Comparison of ENCODE assay signal across 8 cellular contexts in genomic region chr20:33443512-33444239, GRCh38. TPM values are rescaled to one million over a fixed set of nuclear protein-coding genes. Genes with fewer than 3 reads are reported as not detected.
DNase-seq lines count a peak whose midpoint lies in the region; ATAC-seq and TF ChIP-seq lines count a peak whose summit lies in the region.

SNTA1 (minus strand) TSS chr20:33443763; CDS start chr20:33443620, 143 bp downstream.

- no peaks in the 10 kb centered on the region for H3K27me3 ChIP-seq in Panc1 (ENCODE audit: control insufficient read depth, insufficient read depth, low read length)

- ATAC-seq in GM21381 (IDR thresholded peaks at IDR 0.05; ENCODE audit: unreplicated experiment) (peak; percentile 87), Panc1 (peak; percentile 96)

- no peak for TF ChIP-seq CTCF in Panc1 (IDR thresholded peaks at IDR 0.05)

- CTCF ChIA-PET in Panc1 (lab: Charles Lee), result interaction anchor here (0.6 to 0.9 kb wide), 2 partner anchors 14 to 27 kb away, joined by 4 to 6 read pairs; no protein-coding TSS in a partner anchor

- peak within 1 kb of the TSS; percentile 43 to 70 for H3K4me3 ChIP-seq in Panc1 (ENCODE audit: low read depth in 2 of 2, low read length in 2 of 2)

- no peaks in the 10 kb centered on the region for H3K9me3 ChIP-seq in Panc1 (ENCODE audit: control insufficient read depth, insufficient read depth, low read depth, low read length)

- in situ Hi-C loops in Panc1 (cut with HindIII; ENCODE audit: low pct_unique_long_range_greater_than_20kb, low sequenced_read_pairs), result no loop called here

- TF ChIP-seq EP300 in Ishikawa (IDR thresholded peaks at IDR 0.05; ENCODE audit: borderline replicate concordance), result no peak

- DNase-seq in C1 segment of cervical spinal cord (lab: John Stamatoyannopoulos, UW), result peak; percentile 24 to 85 (median 70)
- no peak for DNase-seq in Panc1 (ENCODE audit: low read depth, low spot score)
- DNase-seq in activated T-helper 1 cell treated with Interleukin-2 at 50 U/mL for 16 hours (ENCODE audit: low read depth), result peak; percentile 83
- peak; percentile 79 for DNase-seq in fibroblast of gingiva (ENCODE audit: low read depth)
- peak; percentile 91 for DNase-seq in myocyte (ENCODE audit: low read depth)
- DNase-seq in stimulated activated CD8-positive, alpha-beta memory T cell treated with anti-CD3 and anti-CD28 coated beads, Interleukin-7, amount 100 ng/mL, for 24 hours (ENCODE audit: low read depth), result peak; percentile 82

- no peak within 1 kb of the TSS for H3K27ac ChIP-seq in Panc1 (ENCODE audit: low read length)

- no TSS peak for BruUV-seq in Panc1 (replicated peaks; lab: Mats Ljungman, UMichigan)

- POLR2A ChIA-PET in Panc1 (lab: Charles Lee), result interaction anchor here (0.6 kb wide), 1 partner anchor 71 kb away, joined by 14 read pairs; no protein-coding TSS in a partner anchor

- H3K36me3 ChIP-seq in Panc1 (ENCODE audit: control insufficient read depth, insufficient read depth, low read length), result no peaks in the 10 kb centered on the region

- intact Hi-C loops in Panc1 (cut with micrococcal nuclease; ENCODE audit: unreplicated experiment), result no loop called here

- no peak for TF ChIP-seq RAD21 in Ishikawa (IDR thresholded peaks at IDR 0.05; ENCODE audit: low read depth)

- H3K4me1 ChIP-seq in Panc1 (ENCODE audit: control insufficient read depth, insufficient read depth, low read length), result no peaks in the 10 kb centered on the region

TF ChIP-seq in Ishikawa, 13 proteins besides CTCF, POLR2A, EP300 and RAD21:
- peak; percentile 64 for TF ChIP-seq YY1 (IDR thresholded peaks at IDR 0.05; ENCODE audit: low read depth)
- peak; percentile 32; the same call in 1 of the 2 replicates for TF ChIP-seq USF1 (IDR thresholded peaks at IDR 0.05)
- TF ChIP-seq CREB1 (IDR thresholded peaks at IDR 0.05; ENCODE audit: low read depth), result no peak
- no peak for TF ChIP-seq FOXM1 (IDR thresholded peaks at IDR 0.05; ENCODE audit: borderline replicate concordance, low read depth)
- TF ChIP-seq TAF1 (IDR thresholded peaks at IDR 0.05; ENCODE audit: low read depth), result peak; percentile 45; the same call in 1 of the 2 replicates
- no peak for TF ChIP-seq REST (IDR thresholded peaks at IDR 0.05; ENCODE audit: low read depth)
- TF ChIP-seq EGR1 (IDR thresholded peaks at IDR 0.05), result no peak
- TF ChIP-seq TEAD4 (IDR thresholded peaks at IDR 0.05), result peak; percentile 29; the same call in 1 of the 2 replicates
- TF ChIP-seq ZBTB7A (IDR thresholded peaks at IDR 0.05; ENCODE audit: low read depth), result no peak
- no peak for TF ChIP-seq CEBPB (IDR thresholded peaks at IDR 0.05)
- no peak for TF ChIP-seq NFIC (IDR thresholded peaks at IDR 0.05)
- peak; percentile 95 for TF ChIP-seq MAX (IDR thresholded peaks at IDR 0.05)
- no peak; the same call in 1 of the 2 replicates for TF ChIP-seq TCF12 (IDR thresholded peaks at IDR 0.05; ENCODE audit: low read depth)

RNA-seq across cellular contexts. Expression of gene SNTA1, which starts in this region (rescaled TPM):
- 12.0 TPM for total RNA-seq in Panc1 (2021; ENCODE audit: unreplicated experiment)
- polyA plus RNA-seq in Panc1 (2012; ENCODE audit: insufficient read length), result 22.4 TPM
- 35.6 and 35.8 TPM in 2 replicates for total RNA-seq in myocyte
- polyA plus RNA-seq in myocyte (2012), result 25.5 TPM
